Comparison of ENCODE assay signal across 21 cellular contexts in the genomic region with DNA sequence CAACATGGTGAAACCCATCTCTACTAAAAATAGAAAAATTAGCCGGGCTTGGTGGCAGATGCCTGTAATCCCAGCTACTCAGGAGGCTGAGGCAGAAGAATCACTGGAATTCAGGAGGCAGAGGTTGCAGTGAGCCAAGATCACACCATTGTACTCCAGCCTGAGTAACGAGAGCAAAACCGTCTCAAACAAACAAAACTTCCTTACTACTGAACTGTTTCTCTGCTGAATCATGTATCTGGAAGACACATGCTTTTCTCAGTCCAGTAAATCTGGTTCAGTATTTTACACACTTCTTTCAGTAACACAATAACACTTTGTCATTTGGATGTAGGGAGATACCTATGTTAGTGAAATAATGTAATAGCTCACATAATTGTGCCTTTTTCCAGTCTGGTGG. TPM values are rescaled to one million over a fixed set of nuclear protein-coding genes. Genes with fewer than 3 reads are reported as not detected.
DNase-seq lines count a peak whose midpoint lies in the region; FAIRE-seq and TF ChIP-seq lines count a peak whose summit lies in the region.
"Had no signal": no experiment of that assay in that cellular context is flagged by ENCODE, and none has a peak within 500 bp of the region (broad histone marks: within the 10 kb centered on the region; RNA-seq: fewer than 3 reads in every experiment).

No MANE protein-coding gene starts in this region.

- H3K4me3 ChIP-seq in ACC112 (ENCODE audit: low read depth, low read length) (peak overlapping the region; percentile 25; the same call in 1 of the 2 replicates), choroid plexus epithelial cell (ENCODE audit: low read depth, low read length) (no peak overlapping the region)
- H3K4me3 ChIP-seq: coronary artery, stomach had no signal

- peak; percentile 43 for FAIRE-seq in H54 (lab: Jason Lieb, UNC)
- FAIRE-seq: urothelium cell line had no signal

- DNase-seq in H54 (ENCODE audit: insufficient read length, low spot score) (no peak), choroid plexus epithelial cell (ENCODE audit: low read depth) (peak; percentile 88), iris pigment epithelial cell (ENCODE audit: low read depth) (peak; percentile 88), endothelial cell (ENCODE audit: low spot score) (no peak), NCI-H1417 treated with DMSO at 0.1 percent for 48 hours (lab: John Stamatoyannopoulos, UW) (no peak), ecto neural progenitor cell (ENCODE audit: low spot score) (no peak)
- DNase-seq in activated CD8-positive, alpha-beta memory T cell treated with anti-CD3 and anti-CD28 coated beads, Interleukin-2, amount 50 U/mL, for 4 hours: no peak
- DNase-seq: ACHN, amniotic stem cell, hippocampal formation, NCI-H2029 treated with DMSO at 0.1 percent for 48 hours, NCI-H524, right cardiac atrium, stomach, T-cell had no signal

- H3K4me1 Mint-ChIP-seq in endothelial cell (ENCODE audit: unreplicated experiment): no peaks in the 10 kb centered on the region

- no peak overlapping the region for H2AFZ ChIP-seq in ACC112 (ENCODE audit: low read length, unreplicated experiment)

- TF ChIP-seq CTCF in choroid plexus epithelial cell (conservative IDR thresholded peaks at IDR 0.05; ENCODE audit: low read depth, low read length) (no peak), endothelial cell (IDR thresholded peaks at IDR 0.05; ENCODE audit: unreplicated experiment) (no peak)

- H3K27ac ChIP-seq in ACC112 (ENCODE audit: low read depth, low read length): peak overlapping the region; percentile 86
- H3K27ac ChIP-seq: coronary artery, neutrophil, stomach, VCaP had no signal

- H3K79me2 ChIP-seq in ACC112 (ENCODE audit: control insufficient read depth, insufficient read depth, low read length, unreplicated experiment): no peaks in the 10 kb centered on the region

- no peak overlapping the region for H3K27ac Mint-ChIP-seq in endothelial cell (ENCODE audit: unreplicated experiment)
- H3K27ac Mint-ChIP-seq: IgD-negative memory B cell, T-cell had no signal

- TF ChIP-seq POLR2A in H54 (IDR thresholded peaks at IDR 0.05; ENCODE audit: low read depth, low read length): no peak

- peaks cover 2% of the 10 kb centered on the region for H3K36me3 Mint-ChIP-seq in endothelial cell (ENCODE audit: low read depth, unreplicated experiment)

- H3K9me3 Mint-ChIP-seq in endothelial cell (ENCODE audit: unreplicated experiment): no peaks in the 10 kb centered on the region
- H3K9me3 Mint-ChIP-seq: IgD-negative memory B cell, T-cell had no signal

- H3K4me1 ChIP-seq in ACC112 (ENCODE audit: control insufficient read depth, insufficient read depth, low read length, unreplicated experiment): peaks cover 23% of the 10 kb centered on the region

- no peak overlapping the region for H3K4me3 Mint-ChIP-seq in endothelial cell (ENCODE audit: unreplicated experiment)
- H3K4me3 Mint-ChIP-seq: IgD-negative memory B cell, T-cell had no signal

- peaks cover 2% of the 10 kb centered on the region; the same call in 1 of the 2 replicates for H3K36me3 ChIP-seq in ACC112 (ENCODE audit: insufficient read depth, low read length)

- no peaks in the 10 kb centered on the region for H3K27me3 ChIP-seq in ACC112 (ENCODE audit: insufficient read depth, low read length)
- H3K27me3 ChIP-seq: neutrophil, stomach had no signal

- no peaks in the 10 kb centered on the region for H3K27me3 Mint-ChIP-seq in endothelial cell (ENCODE audit: unreplicated experiment)
- H3K27me3 Mint-ChIP-seq: IgD-negative memory B cell, T-cell had no signal

RNA-seq across cellular contexts. Expression of gene TRMT10B, which starts 7.9 kb away (rescaled TPM):
- total RNA-seq in endothelial cell (ENCODE audit: unreplicated experiment): 4.7 TPM

RNA-seq across cellular contexts. Expression of gene EXOSC3, which starts 23.4 kb away (rescaled TPM):
- 30.8 TPM for total RNA-seq in endothelial cell (ENCODE audit: unreplicated experiment)

RNA-seq across cellular contexts. Expression of gene DCAF10, which starts 39.1 kb away (rescaled TPM):
- 14.9 TPM for total RNA-seq in endothelial cell (ENCODE audit: unreplicated experiment)

Comparison
In these comparisons a context has a peak if more than half of its experiments do, and no peak if none do; other contexts are left out.
1. DNase-seq: peak in choroid plexus epithelial cell (single experiment) and iris pigment epithelial cell (single experiment); none in H54 (single experiment), endothelial cell (single experiment), NCI-H1417 treated with DMSO at 0.1 percent for 48 hours (single experiment), activated CD8-positive, alpha-beta memory T cell treated with anti-CD3 and anti-CD28 coated beads, Interleukin-2, amount 50 U/mL, for 4 hours (single experiment) and ecto neural progenitor cell (single experiment).